Comparison of ENCODE assay signal across 1 cellular context in the genomic region with DNA sequence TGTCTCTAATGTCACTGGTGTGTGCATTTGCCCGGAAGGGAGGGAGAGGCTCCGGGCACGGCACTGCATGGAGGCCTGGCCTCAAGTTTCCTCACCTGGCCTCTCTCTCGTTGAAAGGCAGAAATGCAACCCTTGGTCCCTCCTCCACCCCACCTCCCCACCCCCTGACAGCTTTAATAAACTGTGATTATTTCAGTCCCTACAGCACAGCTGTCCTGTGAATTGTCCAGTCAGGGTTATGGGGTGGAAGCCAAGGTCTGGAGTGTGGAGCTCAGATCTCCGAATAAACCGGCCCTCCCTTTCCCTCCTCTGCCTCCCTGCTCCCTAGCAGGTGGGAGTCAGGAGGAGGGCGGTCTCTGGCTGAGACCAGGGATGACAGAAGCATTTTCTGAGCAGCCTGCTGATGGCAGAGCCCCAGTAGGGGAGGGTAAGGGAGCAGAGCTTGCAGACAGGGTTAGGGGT.
TF ChIP-seq lines count a peak whose summit lies in the region.

No MANE protein-coding gene starts in this region.

TF ChIP-seq in GM23338, 12 proteins besides CTCF, POLR2A, EP300 and RAD21 (continued from another document):
- no peak for TF ChIP-seq POLR2AphosphoS5 (IDR thresholded peaks at IDR 0.05; ENCODE audit: low read depth)
- no peak for TF ChIP-seq EZH2phosphoT487 (IDR thresholded peaks at IDR 0.05; ENCODE audit: unreplicated experiment)
- no peak for TF ChIP-seq ZNF331 (CRISPR knock-in tag; IDR thresholded peaks at IDR 0.05; ENCODE audit: low read depth)
- no peak for TF ChIP-seq JUNB (IDR thresholded peaks at IDR 0.05; ENCODE audit: unreplicated experiment)
- TF ChIP-seq NANOG (IDR thresholded peaks at IDR 0.05; ENCODE audit: borderline replicate concordance): no peak
- TF ChIP-seq, protein P1, sequence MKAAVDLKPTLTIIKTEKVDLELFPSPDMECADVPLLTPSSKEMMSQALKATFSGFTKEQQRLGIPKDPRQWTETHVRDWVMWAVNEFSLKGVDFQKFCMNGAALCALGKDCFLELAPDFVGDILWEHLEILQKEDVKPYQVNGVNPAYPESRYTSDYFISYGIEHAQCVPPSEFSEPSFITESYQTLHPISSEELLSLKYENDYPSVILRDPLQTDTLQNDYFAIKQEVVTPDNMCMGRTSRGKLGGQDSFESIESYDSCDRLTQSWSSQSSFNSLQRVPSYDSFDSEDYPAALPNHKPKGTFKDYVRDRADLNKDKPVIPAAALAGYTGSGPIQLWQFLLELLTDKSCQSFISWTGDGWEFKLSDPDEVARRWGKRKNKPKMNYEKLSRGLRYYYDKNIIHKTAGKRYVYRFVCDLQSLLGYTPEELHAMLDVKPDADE (IDR thresholded peaks at IDR 0.05): no peak
- no peak for TF ChIP-seq ZNF114 (CRISPR knock-in tag; IDR thresholded peaks at IDR 0.05)
- TF ChIP-seq CREB1 (CRISPR knock-in tag; IDR thresholded peaks at IDR 0.05; ENCODE audit: low read depth): no peak
- TF ChIP-seq, protein P2, sequence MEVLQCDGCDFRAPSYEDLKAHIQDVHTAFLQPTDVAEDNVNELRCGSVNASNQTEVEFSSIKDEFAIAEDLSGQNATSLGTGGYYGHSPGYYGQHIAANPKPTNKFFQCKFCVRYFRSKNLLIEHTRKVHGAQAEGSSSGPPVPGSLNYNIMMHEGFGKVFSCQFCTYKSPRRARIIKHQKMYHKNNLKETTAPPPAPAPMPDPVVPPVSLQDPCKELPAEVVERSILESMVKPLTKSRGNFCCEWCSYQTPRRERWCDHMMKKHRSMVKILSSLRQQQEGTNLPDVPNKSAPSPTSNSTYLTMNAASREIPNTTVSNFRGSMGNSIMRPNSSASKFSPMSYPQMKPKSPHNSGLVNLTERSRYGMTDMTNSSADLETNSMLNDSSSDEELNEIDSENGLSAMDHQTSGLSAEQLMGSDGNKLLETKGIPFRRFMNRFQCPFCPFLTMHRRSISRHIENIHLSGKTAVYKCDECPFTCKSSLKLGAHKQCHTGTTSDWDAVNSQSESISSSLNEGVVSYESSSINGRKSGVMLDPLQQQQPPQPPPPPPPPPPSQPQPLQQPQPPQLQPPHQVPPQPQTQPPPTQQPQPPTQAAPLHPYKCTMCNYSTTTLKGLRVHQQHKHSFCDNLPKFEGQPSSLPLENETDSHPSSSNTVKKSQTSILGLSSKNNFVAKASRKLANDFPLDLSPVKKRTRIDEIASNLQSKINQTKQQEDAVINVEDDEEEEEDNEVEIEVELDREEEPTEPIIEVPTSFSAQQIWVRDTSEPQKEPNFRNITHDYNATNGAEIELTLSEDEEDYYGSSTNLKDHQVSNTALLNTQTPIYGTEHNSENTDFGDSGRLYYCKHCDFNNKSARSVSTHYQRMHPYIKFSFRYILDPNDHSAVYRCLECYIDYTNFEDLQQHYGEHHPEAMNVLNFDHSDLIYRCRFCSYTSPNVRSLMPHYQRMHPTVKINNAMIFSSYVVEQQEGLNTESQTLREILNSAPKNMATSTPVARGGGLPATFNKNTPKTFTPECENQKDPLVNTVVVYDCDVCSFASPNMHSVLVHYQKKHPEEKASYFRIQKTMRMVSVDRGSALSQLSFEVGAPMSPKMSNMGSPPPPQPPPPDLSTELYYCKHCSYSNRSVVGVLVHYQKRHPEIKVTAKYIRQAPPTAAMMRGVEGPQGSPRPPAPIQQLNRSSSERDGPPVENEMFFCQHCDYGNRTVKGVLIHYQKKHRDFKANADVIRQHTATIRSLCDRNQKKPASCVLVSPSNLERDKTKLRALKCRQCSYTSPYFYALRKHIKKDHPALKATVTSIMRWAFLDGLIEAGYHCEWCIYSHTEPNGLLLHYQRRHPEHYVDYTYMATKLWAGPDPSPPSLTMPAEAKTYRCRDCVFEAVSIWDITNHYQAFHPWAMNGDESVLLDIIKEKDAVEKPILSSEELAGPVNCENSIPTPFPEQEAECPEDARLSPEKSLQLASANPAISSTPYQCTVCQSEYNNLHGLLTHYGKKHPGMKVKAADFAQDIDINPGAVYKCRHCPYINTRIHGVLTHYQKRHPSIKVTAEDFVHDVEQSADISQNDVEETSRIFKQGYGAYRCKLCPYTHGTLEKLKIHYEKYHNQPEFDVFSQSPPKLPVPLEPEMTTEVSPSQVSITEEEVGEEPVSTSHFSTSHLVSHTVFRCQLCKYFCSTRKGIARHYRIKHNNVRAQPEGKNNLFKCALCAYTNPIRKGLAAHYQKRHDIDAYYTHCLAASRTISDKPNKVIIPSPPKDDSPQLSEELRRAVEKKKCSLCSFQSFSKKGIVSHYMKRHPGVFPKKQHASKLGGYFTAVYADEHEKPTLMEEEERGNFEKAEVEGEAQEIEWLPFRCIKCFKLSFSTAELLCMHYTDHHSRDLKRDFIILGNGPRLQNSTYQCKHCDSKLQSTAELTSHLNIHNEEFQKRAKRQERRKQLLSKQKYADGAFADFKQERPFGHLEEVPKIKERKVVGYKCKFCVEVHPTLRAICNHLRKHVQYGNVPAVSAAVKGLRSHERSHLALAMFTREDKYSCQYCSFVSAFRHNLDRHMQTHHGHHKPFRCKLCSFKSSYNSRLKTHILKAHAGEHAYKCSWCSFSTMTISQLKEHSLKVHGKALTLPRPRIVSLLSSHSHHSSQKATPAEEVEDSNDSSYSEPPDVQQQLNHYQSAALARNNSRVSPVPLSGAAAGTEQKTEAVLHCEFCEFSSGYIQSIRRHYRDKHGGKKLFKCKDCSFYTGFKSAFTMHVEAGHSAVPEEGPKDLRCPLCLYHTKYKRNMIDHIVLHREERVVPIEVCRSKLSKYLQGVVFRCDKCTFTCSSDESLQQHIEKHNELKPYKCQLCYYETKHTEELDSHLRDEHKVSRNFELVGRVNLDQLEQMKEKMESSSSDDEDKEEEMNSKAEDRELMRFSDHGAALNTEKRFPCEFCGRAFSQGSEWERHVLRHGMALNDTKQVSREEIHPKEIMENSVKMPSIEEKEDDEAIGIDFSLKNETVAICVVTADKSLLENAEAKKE (CRISPR knock-in tag; IDR thresholded peaks at IDR 0.05): no peak
